In the genomic region with DNA sequence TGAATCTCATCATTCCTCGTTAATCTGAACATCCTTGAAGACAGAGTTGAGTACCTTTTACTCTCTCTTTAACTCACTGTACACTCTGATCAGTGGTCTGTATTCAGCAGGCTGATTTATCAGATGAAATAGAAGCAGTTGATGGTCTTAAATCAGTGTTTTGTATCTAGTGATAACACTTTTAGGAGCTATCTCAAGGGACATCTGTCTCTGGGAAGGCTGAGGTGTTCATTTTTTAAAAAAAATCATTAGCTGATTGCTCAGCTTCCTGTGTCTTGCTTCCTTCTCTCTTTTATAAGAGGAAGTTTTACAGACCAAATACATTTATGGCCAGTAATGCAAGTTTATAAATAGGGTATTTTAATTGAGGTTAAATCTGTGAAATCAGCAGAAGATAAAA, we compare ENCODE assay signal across 13 cellular contexts. TPM values are rescaled to one million over a fixed set of nuclear protein-coding genes. Genes with fewer than 3 reads are reported as not detected.
DNase-seq lines count a peak whose midpoint lies in the region; ATAC-seq and TF ChIP-seq lines count a peak whose summit lies in the region.
"Had no signal": no experiment of that assay in that cellular context is flagged by ENCODE, and none has a peak within 500 bp of the region (broad histone marks: within the 10 kb centered on the region; RNA-seq: fewer than 3 reads in every experiment).

No MANE protein-coding gene starts in this region.

- TF ChIP-seq CTCF in NB4 (IDR thresholded peaks at IDR 0.05; ENCODE audit: low read depth, low read length), result no peak
- TF ChIP-seq CTCF in spleen (IDR thresholded peaks at IDR 0.05 in 8 of 11, conservative IDR thresholded peaks at IDR 0.05 in 3 of 11), result no peak
- TF ChIP-seq CTCF in GM13976 (IDR thresholded peaks at IDR 0.05; ENCODE audit: borderline replicate concordance, control extremely low read depth, extremely low read depth, insufficient read depth, missing control alignments), result no peak
- TF ChIP-seq CTCF in endodermal cell (conservative IDR thresholded peaks at IDR 0.05), result no peak

- H3K27me3 ChIP-seq in spleen (replicated peaks in 1 of 7) (no peaks in the 10 kb centered on the region), endodermal cell (ENCODE audit: control insufficient read depth, insufficient read depth, low read length, poor library complexity, severe bottlenecking) (no peaks in the 10 kb centered on the region)

- intact Hi-C loops in activated CD4-positive, alpha-beta T cell treated with anti-CD3 and anti-CD28 coated beads, Interleukin-2, amount 10 ng/mL, durations not matched to agents 24 days and 14 days (cut with micrococcal nuclease), result no loop called here
- intact Hi-C loops in spleen (cut with DNase I; ENCODE audit: low total_unique reads), result no loop called here

- H3K36me3 ChIP-seq in spleen (no peaks in the 10 kb centered on the region), endodermal cell (ENCODE audit: control insufficient read depth, insufficient read depth, low read length) (no peaks in the 10 kb centered on the region)

- H3K36me3 Mint-ChIP-seq in activated CD4-positive, alpha-beta T cell treated with anti-CD3 and anti-CD28 coated beads, Interleukin-2, amount 10 ng/mL, durations not matched to agents 24 days and 14 days (ENCODE audit: low read depth), result no peaks in the 10 kb centered on the region
- H3K36me3 Mint-ChIP-seq in central memory CD8-positive, alpha-beta T cell (ENCODE audit: insufficient read depth), result peaks cover 1% of the 10 kb centered on the region
- no peaks in the 10 kb centered on the region for H3K36me3 Mint-ChIP-seq in endodermal cell (ENCODE audit: low read depth)

- peaks cover 16% of the 10 kb centered on the region for H3K4me1 Mint-ChIP-seq in activated CD4-positive, alpha-beta T cell treated with anti-CD3 and anti-CD28 coated beads, Interleukin-2, amount 10 ng/mL, durations not matched to agents 24 days and 14 days
- peaks cover 5% of the 10 kb centered on the region for H3K4me1 Mint-ChIP-seq in central memory CD8-positive, alpha-beta T cell
- no peaks in the 10 kb centered on the region for H3K4me1 Mint-ChIP-seq in endodermal cell

- peaks cover 4% of the 10 kb centered on the region for H3K9me3 Mint-ChIP-seq in activated CD4-positive, alpha-beta T cell treated with anti-CD3 and anti-CD28 coated beads, Interleukin-2, amount 10 ng/mL, durations not matched to agents 24 days and 14 days
- H3K9me3 Mint-ChIP-seq in central memory CD8-positive, alpha-beta T cell, result no peaks in the 10 kb centered on the region
- H3K9me3 Mint-ChIP-seq in endodermal cell, result no peaks in the 10 kb centered on the region
- H3K9me3 Mint-ChIP-seq: GM23338 had no signal

- TF ChIP-seq POLR2A in NB4 (IDR thresholded peaks at IDR 0.05; ENCODE audit: extremely low read depth, insufficient read length) (no peak), spleen (IDR thresholded peaks at IDR 0.05) (no peak)

- H3K27ac ChIP-seq in spleen (peak overlapping the region in 7 of 8 donors; percentile 75 to 85 (median 77)), endodermal cell (ENCODE audit: low read depth, low read length) (no peak overlapping the region)
- H3K27ac ChIP-seq: PC-9 had no signal

- DNase-seq in activated CD4-positive, alpha-beta T cell treated with anti-CD3 and anti-CD28 coated beads, Interleukin-2, amount 10 ng/mL, durations not matched to agents 24 days and 14 days, result no peak
- no peak for DNase-seq in activated CD4-positive, alpha-beta T cell treated with anti-CD3 and anti-CD28 coated beads, Interleukin-2, amount 50 U/mL, for 1 hour
- DNase-seq in NB4 (ENCODE audit: low read depth) (peak; percentile 49), spleen (no peak), GM13976 (ENCODE audit: low spot score) (no peak), endodermal cell (no peak)
- no peak for DNase-seq in central memory CD8-positive, alpha-beta T cell (ENCODE audit: low spot score in 2 of 2)
- DNase-seq: 8988T, kidney glomerular epithelial cell, occipital lobe, PC-9 had no signal

- H3K9ac ChIP-seq in endodermal cell (ENCODE audit: extremely low read depth, low read length, poor library complexity, severe bottlenecking), result no peak overlapping the region

- 11 to 31% (median 14%) methylated on average over 1 of the region's 1 CpG for WGBS in spleen, 5 donors
- WGBS in endodermal cell (ENCODE audit: insufficient coverage in 1 of 2, insufficient read length in 1 of 2), 2 experiments, result 94% methylated on average over 1 of the region's 1 CpG; no CpG with 5 or more reads in 1 of the 2 experiments

- peak overlapping the region; percentile 58 for H3K27ac Mint-ChIP-seq in activated CD4-positive, alpha-beta T cell treated with anti-CD3 and anti-CD28 coated beads, Interleukin-2, amount 10 ng/mL, durations not matched to agents 24 days and 14 days
- H3K27ac Mint-ChIP-seq in central memory CD8-positive, alpha-beta T cell (ENCODE audit: low read depth), result no peak overlapping the region
- H3K27ac Mint-ChIP-seq in endodermal cell, result no peak overlapping the region
- H3K27ac Mint-ChIP-seq: GM23338 had no signal

- H3K9me3 ChIP-seq in spleen (no peaks in the 10 kb centered on the region), endodermal cell (ENCODE audit: control insufficient read depth, low read length) (no peaks in the 10 kb centered on the region)

- H3K4me3 ChIP-seq in NB4 (ENCODE audit: low read depth, low read length), result no peak overlapping the region
- peak overlapping the region in 1 of 8 donors; percentile 3 for H3K4me3 ChIP-seq in spleen
- no peak overlapping the region for H3K4me3 ChIP-seq in endodermal cell (ENCODE audit: low read length)
- H3K4me3 ChIP-seq: GM23338, PC-9 had no signal

- peak; percentile 24 for ATAC-seq in central memory CD8-positive, alpha-beta T cell (replicated peaks; ENCODE audit: extremely low read depth, poor library complexity, severe bottlenecking)
- ATAC-seq in HG03097 (IDR thresholded peaks at IDR 0.05; ENCODE audit: low FRiP score, unreplicated experiment), result no peak
- ATAC-seq: GM23338 had no signal

- H3K27me3 Mint-ChIP-seq in activated CD4-positive, alpha-beta T cell treated with anti-CD3 and anti-CD28 coated beads, Interleukin-2, amount 10 ng/mL, durations not matched to agents 24 days and 14 days, result no peaks in the 10 kb centered on the region
- no peaks in the 10 kb centered on the region for H3K27me3 Mint-ChIP-seq in central memory CD8-positive, alpha-beta T cell
- no peaks in the 10 kb centered on the region for H3K27me3 Mint-ChIP-seq in endodermal cell (ENCODE audit: insufficient read depth)

- H3K4me3 Mint-ChIP-seq in activated CD4-positive, alpha-beta T cell treated with anti-CD3 and anti-CD28 coated beads, Interleukin-2, amount 10 ng/mL, durations not matched to agents 24 days and 14 days, result peak overlapping the region; percentile 41
- H3K4me3 Mint-ChIP-seq in central memory CD8-positive, alpha-beta T cell, result no peak overlapping the region
- no peak overlapping the region for H3K4me3 Mint-ChIP-seq in endodermal cell
- H3K4me3 Mint-ChIP-seq: GM23338 had no signal

- in situ Hi-C loops in GM13976 (cut with MboI; ENCODE audit: low sequenced_read_pairs, unreplicated experiment), result no loop called here

- H3K4me1 ChIP-seq in spleen, result peaks cover 8 to 38% (median 16%) of the 10 kb centered on the region in 6 donors
- H3K4me1 ChIP-seq in endodermal cell (ENCODE audit: control insufficient read depth, insufficient read depth, low read length), result no peaks in the 10 kb centered on the region

RNA-seq across cellular contexts. Expression of a gene that starts 12.1 kb away (rescaled TPM):
- not detected in 2 replicates for total RNA-seq in activated CD4-positive, alpha-beta T cell treated with anti-CD3 and anti-CD28 coated beads, Interleukin-2, amount 10 ng/mL, durations not matched to agents 24 days and 14 days
- total RNA-seq in spleen (1 to 10 TPM; 1.6 to 4.3 (median 3.3) TPM), endodermal cell (1 to 10 TPM; 2.2 to 4.1 TPM)
- polyA plus RNA-seq in spleen, result under 1 TPM; 0.49 to 0.54 (median 0.54) TPM
- polyA plus RNA-seq in endodermal cell (2013, experiment 1 of 2), result 0.46 TPM
- polyA plus RNA-seq in endodermal cell (2013, experiment 2 of 2), result 1.2 TPM
- total RNA-seq: GM23338 had no signal

RNA-seq across cellular contexts. Expression of a gene that starts 29.8 kb away (rescaled TPM):
- 22.2 and 22.9 TPM in 2 replicates for total RNA-seq in activated CD4-positive, alpha-beta T cell treated with anti-CD3 and anti-CD28 coated beads, Interleukin-2, amount 10 ng/mL, durations not matched to agents 24 days and 14 days
- total RNA-seq in spleen (10 to 100 TPM; 12.6 to 23.2 (median 17.0) TPM), endodermal cell (10 to 100 TPM; 40.8 to 45.4 TPM)
- 10 to 100 TPM; 11.7 to 13.4 (median 13.1) TPM for polyA plus RNA-seq in spleen
- polyA plus RNA-seq in endodermal cell (2013, experiment 1 of 2), result 31.9 TPM
- polyA plus RNA-seq in endodermal cell (2013, experiment 2 of 2), result 32.7 TPM
